ENCODE assay signal across 9 cellular contexts in the genomic region with DNA sequence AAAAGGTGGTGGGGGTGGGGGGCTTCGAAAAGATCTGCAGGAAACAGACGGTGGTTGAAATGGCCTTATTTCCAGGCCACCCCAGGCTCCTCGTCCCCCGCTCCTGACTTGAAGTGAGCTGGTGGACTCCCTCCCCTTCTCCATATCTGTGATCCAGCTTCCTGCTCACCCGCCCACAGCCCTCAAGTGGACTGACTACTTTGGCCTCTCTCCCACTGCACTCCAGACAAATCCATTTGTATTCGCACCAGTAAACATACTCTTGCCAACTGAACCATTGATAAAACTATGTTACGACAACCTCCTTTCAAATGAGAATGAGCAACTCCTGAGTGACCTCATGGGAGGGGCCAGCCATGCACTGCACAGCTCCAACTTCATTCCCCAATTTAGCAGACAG.
A peak's percentile ranks its signal among the peaks of the same experiment; 100 is the strongest.
DNase-seq lines count a peak whose midpoint lies in the region; ATAC-seq, FAIRE-seq and TF ChIP-seq lines count a peak whose summit lies in the region.
"Had no signal": no experiment of that assay in that cellular context is flagged by ENCODE, and none has a peak within 500 bp of the region (broad histone marks: within the 10 kb centered on the region; RNA-seq: fewer than 3 reads in every experiment).

No MANE protein-coding gene starts in this region.

- H3K27me3 ChIP-seq in AG04450 (ENCODE audit: control insufficient read depth, insufficient read depth, low read length) (no peaks in the 10 kb centered on the region), bronchial epithelial cell (ENCODE audit: control insufficient read depth, insufficient read depth, low read length) (no peaks in the 10 kb centered on the region), Peyer's patch (no peaks in the 10 kb centered on the region)

- ATAC-seq in HG02938 (IDR thresholded peaks at IDR 0.05; ENCODE audit: unreplicated experiment), result no peak

- H3K27ac ChIP-seq in AG04450 (ENCODE audit: low read depth, low read length) (peak overlapping the region; percentile 11), Peyer's patch (no peak overlapping the region)

- POLR2A ChIA-PET in AG04450 (lab: Yijun Ruan, JAX), result interaction anchor here (0.6 kb wide), 1 partner anchor 103 kb away, joined by 3 read pairs; no protein-coding TSS in a partner anchor

- H3K36me3 ChIP-seq in bronchial epithelial cell (ENCODE audit: control insufficient read depth, insufficient read depth, low read length) (no peaks in the 10 kb centered on the region), Peyer's patch (no peaks in the 10 kb centered on the region)

- peak; percentile 84 for FAIRE-seq in bronchial epithelial cell (lab: Jason Lieb, UNC)
- no peak for FAIRE-seq in D721Med (lab: Jason Lieb, UNC)

- no peak for TF ChIP-seq POLR2A in Peyer's patch (IDR thresholded peaks at IDR 0.05)

- H3K9me3 ChIP-seq in AG04450 (ENCODE audit: control insufficient read depth, insufficient read depth, low read length) (no peaks in the 10 kb centered on the region; the same call in 1 of the 2 replicates), Peyer's patch (no peaks in the 10 kb centered on the region)

- CTCF ChIA-PET in AG04450 (lab: Charles Lee), result no interaction called here

- H3K4me3 ChIP-seq in AG04450 (ENCODE audit: low read depth, low read length) (no peak overlapping the region), bronchial epithelial cell (ENCODE audit: low read depth, low read length) (no peak overlapping the region), Peyer's patch (no peak overlapping the region)

- peak; percentile 72 for DNase-seq in AG04450 (ENCODE audit: low read depth, low spot score)
- DNase-seq in NCI-H2107 (lab: John Stamatoyannopoulos, UW), result peak; percentile 27
- DNase-seq in bronchial epithelial cell (ENCODE audit: low read depth), result peak; percentile 85
- DNase-seq in kidney tubule cell (ENCODE audit: low spot score), result peak; percentile 95
- DNase-seq in NCI-H1048 (lab: John Stamatoyannopoulos, UW), result no peak
- DNase-seq in Peyer's patch, result no peak
- no peak for DNase-seq in D721Med (ENCODE audit: insufficient read length, low spot score)
- DNase-seq: activated CD4-positive, alpha-beta memory T cell treated with anti-CD3 and anti-CD28 coated beads, Interleukin-2, amount 10 ng/mL, durations not matched to agents 7 days and 5 days had no signal

- H3K4me1 ChIP-seq in Peyer's patch, result no peaks in the 10 kb centered on the region

- TF ChIP-seq CTCF in AG04450 (IDR thresholded peaks at IDR 0.05; ENCODE audit: low read depth, low read length) (no peak), bronchial epithelial cell (IDR thresholded peaks at IDR 0.05; ENCODE audit: insufficient read depth, low read length, severe bottlenecking) (no peak), Peyer's patch (IDR thresholded peaks at IDR 0.05) (no peak), D721Med (IDR thresholded peaks at IDR 0.05; ENCODE audit: insufficient read depth, missing control alignments) (no peak)

Comparison
In these comparisons a context has a peak if more than half of its experiments do, and no peak if none do; other contexts are left out.
1. DNase-seq: peak in AG04450 (single experiment), NCI-H2107 (single experiment), bronchial epithelial cell (single experiment) and kidney tubule cell (single experiment); none in NCI-H1048 (single experiment), Peyer's patch (0 of 3) and D721Med (single experiment).